In genomic region chr15:60894347-60894746, GRCh38 we compare ENCODE assay signal across 27 cellular contexts.
"Had no signal": no experiment of that assay in that cellular context is flagged by ENCODE, and none has a peak within 500 bp of the region (broad histone marks: within the 10 kb centered on the region; RNA-seq: fewer than 3 reads in every experiment).

No MANE protein-coding gene starts in this region.

- H3K27me3 ChIP-seq: neutrophil, pancreas, right lobe of liver, sigmoid colon, stomach, thyroid gland, tibial nerve, upper lobe of right lung, uterus had no signal

- H3K36me3 Mint-ChIP-seq: naive B cell; naive thymus-derived CD8-positive, alpha-beta T cell; natural killer cell treated with Interleukin-12 subunit alpha and Interleukin-12 subunit beta and Interleukin-15 and Interleukin-18, amount 100 ng/mL, for 72 hours; stimulated activated effector memory CD8-positive, alpha-beta T cell treated with anti-CD3 and anti-CD28 coated beads, Interleukin-12 subunit alpha, Interleukin-12 subunit beta, amount 100 ng/mL, for 72 hours; stimulated activated naive B cell treated with anti-CD40 and anti-IgM and Interleukin-4, amounts not matched to agents 10 μg/mL and 1 μg/mL and 100 μg/mL, for 72 hours had no signal

- H3K4me3 ChIP-seq: pancreas, prostate gland, right lobe of liver, sigmoid colon, stomach, thoracic aorta, thyroid gland, tibial nerve, upper lobe of right lung, uterus had no signal

- H3K27ac Mint-ChIP-seq: naive B cell; naive thymus-derived CD8-positive, alpha-beta T cell; natural killer cell treated with Interleukin-12 subunit alpha and Interleukin-12 subunit beta and Interleukin-15 and Interleukin-18, amount 100 ng/mL, for 72 hours; nephron progenitor cell; stimulated activated effector memory CD8-positive, alpha-beta T cell treated with anti-CD3 and anti-CD28 coated beads, Interleukin-12 subunit alpha, Interleukin-12 subunit beta, amount 100 ng/mL, for 72 hours; stimulated activated naive B cell treated with anti-CD40 and anti-IgM and Interleukin-4, amounts not matched to agents 10 μg/mL and 1 μg/mL and 100 μg/mL, for 72 hours; stimulated activated naive CD8-positive, alpha-beta T cell treated with anti-CD3 and anti-CD28 coated beads, Interleukin-15, Interleukin-2, amounts not matched to agents 100 ng/mL and 50 ng/mL, for 24 hours had no signal

- DNase-seq: naive B cell; naive thymus-derived CD8-positive, alpha-beta T cell; nephron progenitor cell; pancreas; right cardiac atrium; right lobe of liver; sigmoid colon; small intestine; stimulated activated CD4-positive, alpha-beta T cell treated with anti-CD3 and anti-CD28 coated beads, Interleukin-15, amount 100 ng/mL, for 24 hours; stimulated activated CD4-positive, alpha-beta T cell treated with anti-CD3 and anti-CD28 coated beads, Interleukin-2, amount 100 ng/mL, for 24 hours; stimulated activated CD4-positive, alpha-beta T cell treated with anti-CD3 and anti-CD28 coated beads, Interleukin-2, amount 100 ng/mL, for 48 hours; stimulated activated CD4-positive, alpha-beta T cell treated with anti-CD3 and anti-CD28 coated beads, Interleukin-4, amount 100 ng/mL, for 24 hours; stimulated activated naive B cell treated with anti-CD40 and anti-IgM and Interleukin-4, amounts not matched to agents 10 μg/mL and 1 μg/mL and 100 μg/mL, for 72 hours; stimulated activated naive CD4-positive, alpha-beta T cell treated with Interleukin-2 at 50 U/mL for 16 hours; stomach; thyroid gland; trophoblast cell; upper lobe of right lung; uterus had no signal

- H3K4me3 Mint-ChIP-seq: naive thymus-derived CD8-positive, alpha-beta T cell; natural killer cell treated with Interleukin-12 subunit alpha and Interleukin-12 subunit beta and Interleukin-15 and Interleukin-18, amount 100 ng/mL, for 72 hours; nephron progenitor cell; neural crest cell; stimulated activated effector memory CD8-positive, alpha-beta T cell treated with anti-CD3 and anti-CD28 coated beads, Interleukin-12 subunit alpha, Interleukin-12 subunit beta, amount 100 ng/mL, for 72 hours; stimulated activated naive B cell treated with anti-CD40 and anti-IgM and Interleukin-4, amounts not matched to agents 10 μg/mL and 1 μg/mL and 100 μg/mL, for 72 hours; stimulated activated naive CD8-positive, alpha-beta T cell treated with anti-CD3 and anti-CD28 coated beads, Interleukin-15, Interleukin-2, amounts not matched to agents 100 ng/mL and 50 ng/mL, for 24 hours had no signal

- H3K4me1 ChIP-seq: pancreas, prostate gland, sigmoid colon, upper lobe of right lung, uterus had no signal

- H3K9me3 Mint-ChIP-seq: naive B cell; naive thymus-derived CD8-positive, alpha-beta T cell; natural killer cell treated with Interleukin-12 subunit alpha and Interleukin-12 subunit beta and Interleukin-15 and Interleukin-18, amount 100 ng/mL, for 72 hours; nephron progenitor cell; neural crest cell; stimulated activated effector memory CD8-positive, alpha-beta T cell treated with anti-CD3 and anti-CD28 coated beads, Interleukin-12 subunit alpha, Interleukin-12 subunit beta, amount 100 ng/mL, for 72 hours; stimulated activated naive B cell treated with anti-CD40 and anti-IgM and Interleukin-4, amounts not matched to agents 10 μg/mL and 1 μg/mL and 100 μg/mL, for 72 hours; stimulated activated naive CD8-positive, alpha-beta T cell treated with anti-CD3 and anti-CD28 coated beads, Interleukin-15, Interleukin-2, amounts not matched to agents 100 ng/mL and 50 ng/mL, for 24 hours had no signal

- H3K36me3 ChIP-seq: neutrophil, pancreas, prostate gland, right lobe of liver, sigmoid colon, stomach, thoracic aorta, thyroid gland, tibial nerve, upper lobe of right lung, uterus had no signal

- H3K4me1 Mint-ChIP-seq: neural crest cell had no signal

- H3K27ac ChIP-seq: neutrophil, pancreas, prostate gland, right lobe of liver, sigmoid colon, stomach, thoracic aorta, thyroid gland, tibial nerve, upper lobe of right lung, uterus had no signal

- H3K9me3 ChIP-seq: neutrophil, pancreas, prostate gland, right lobe of liver, sigmoid colon, stomach, thoracic aorta, thyroid gland, tibial nerve, upper lobe of right lung, uterus had no signal
